18 cellular contexts compared by ENCODE assay signal in the genomic region with DNA sequence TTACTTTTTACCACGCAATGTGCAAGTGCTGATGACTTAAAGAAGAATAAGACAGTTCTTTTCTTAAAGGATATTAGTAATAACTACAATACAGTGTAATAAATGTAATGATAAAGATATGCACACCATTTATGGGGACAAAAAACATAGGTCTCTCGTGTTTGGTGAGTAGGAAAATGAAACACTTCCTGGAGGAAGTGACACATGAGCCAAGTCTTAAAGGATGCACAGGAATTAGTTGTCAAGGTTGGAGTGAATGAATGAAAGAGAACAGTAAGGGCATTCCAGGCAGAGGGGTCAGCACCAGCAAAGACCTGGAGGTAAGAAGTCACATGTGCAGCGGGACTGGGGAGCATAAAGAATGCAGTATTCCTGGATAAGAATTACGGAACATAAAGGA.
"Had no signal": no experiment of that assay in that cellular context is flagged by ENCODE, and none has a peak within 500 bp of the region (broad histone marks: within the 10 kb centered on the region; RNA-seq: fewer than 3 reads in every experiment).

No MANE protein-coding gene starts in this region.

- H3K9me3 Mint-ChIP-seq: dendritic cell treated with granulocyte-macrophage colony-stimulating factor and Interleukin-4, amounts not matched to agents 40 ng/mL and 50 ng/mL, for 4 days; naive thymus-derived CD8-positive, alpha-beta T cell had no signal

- H3K27ac ChIP-seq: heart left ventricle, neutrophil, right atrium auricular region, sigmoid colon, skin epidermis, suprapubic skin, tibial artery, upper lobe of left lung, uterus had no signal

- H3K27me3 ChIP-seq: heart left ventricle, neutrophil, right atrium auricular region, sigmoid colon, suprapubic skin, tibial artery, upper lobe of left lung, uterus had no signal

- H3K27me3 Mint-ChIP-seq: dendritic cell treated with granulocyte-macrophage colony-stimulating factor and Interleukin-4, amounts not matched to agents 40 ng/mL and 50 ng/mL, for 4 days had no signal

- H3K36me3 ChIP-seq: right atrium auricular region, suprapubic skin, uterus had no signal

- H3K9me3 ChIP-seq: heart left ventricle, mucosa of descending colon, neutrophil, right atrium auricular region, sigmoid colon, suprapubic skin, tibial artery, upper lobe of left lung, uterus had no signal

- H3K27ac Mint-ChIP-seq: dendritic cell treated with granulocyte-macrophage colony-stimulating factor and Interleukin-4, amounts not matched to agents 40 ng/mL and 50 ng/mL, for 4 days; naive thymus-derived CD8-positive, alpha-beta T cell had no signal

- DNase-seq: foreskin melanocyte; heart left ventricle; hippocampal formation; mammary epithelial cell; mucosa of descending colon; naive thymus-derived CD8-positive, alpha-beta T cell; posterior cingulate gyrus; sigmoid colon; stimulated activated naive CD8-positive, alpha-beta T cell treated with anti-CD3 and anti-CD28 coated beads, Interleukin-15, Interleukin-2, amounts not matched to agents 100 U/mL and 50 U/mL, for 24 hours; tibial artery; upper lobe of left lung; uterus had no signal

- H3K4me1 Mint-ChIP-seq: naive thymus-derived CD8-positive, alpha-beta T cell had no signal

- H3K4me1 ChIP-seq: right atrium auricular region, uterus had no signal

- H3K4me3 ChIP-seq: heart left ventricle, mucosa of descending colon, right atrium auricular region, sigmoid colon, skin epidermis, suprapubic skin, tibial artery, upper lobe of left lung, uterus had no signal

- ATAC-seq: heart left ventricle; left lobe of liver; naive thymus-derived CD8-positive, alpha-beta T cell; stimulated activated naive CD8-positive, alpha-beta T cell treated with anti-CD3 and anti-CD28 coated beads, Interleukin-15, Interleukin-2, amounts not matched to agents 100 U/mL and 50 U/mL, for 24 hours had no signal

- H3K4me3 Mint-ChIP-seq: dendritic cell treated with granulocyte-macrophage colony-stimulating factor and Interleukin-4, amounts not matched to agents 40 ng/mL and 50 ng/mL, for 4 days; naive thymus-derived CD8-positive, alpha-beta T cell had no signal

- H3K36me3 Mint-ChIP-seq: naive thymus-derived CD8-positive, alpha-beta T cell had no signal
